8 cellular contexts compared by ENCODE assay signal in the genomic region with DNA sequence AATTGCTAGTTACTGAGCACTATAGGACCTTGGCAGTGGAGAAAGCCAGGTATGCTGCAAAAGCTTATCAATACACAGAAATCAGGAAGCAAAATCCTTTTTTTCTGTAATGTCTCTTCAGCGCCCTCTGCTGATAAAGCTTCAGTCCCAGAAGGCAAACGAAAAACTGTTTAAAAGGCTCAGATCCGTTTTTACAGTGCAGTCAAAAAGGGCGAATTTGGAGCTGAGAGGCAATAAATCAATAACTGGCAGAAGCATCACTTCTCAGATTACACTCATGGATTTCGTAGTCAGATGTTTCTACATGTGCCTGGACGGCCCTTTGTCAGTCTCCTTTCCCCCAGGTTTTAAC. TPM values are rescaled to one million over a fixed set of nuclear protein-coding genes. Genes with fewer than 3 reads are reported as not detected.
A peak's percentile ranks its signal among the peaks of the same experiment; 100 is the strongest.
DNase-seq lines count a peak whose midpoint lies in the region; ATAC-seq and TF ChIP-seq lines count a peak whose summit lies in the region.

No MANE protein-coding gene starts in this region.

- peaks cover 30% of the 10 kb centered on the region for H3K4me1 Mint-ChIP-seq in central memory CD8-positive, alpha-beta T cell
- peaks cover 29% of the 10 kb centered on the region for H3K4me1 Mint-ChIP-seq in type B pancreatic cell (ENCODE audit: unreplicated experiment)

- H4K8ac ChIP-seq in mesenchymal stem cell (ENCODE audit: low read length) = peak overlapping the region; percentile 89

- H4K91ac ChIP-seq in mesenchymal stem cell (ENCODE audit: low read length) = no peak overlapping the region

- peak overlapping the region; percentile 94 for H3K4me3 ChIP-seq in OCI-LY7 (ENCODE audit: low read depth, low read length, poor library complexity, severe bottlenecking)
- H3K4me3 ChIP-seq in mesenchymal stem cell (ENCODE audit: insufficient read depth in 1 of 2, low read depth in 1 of 2, low read length in 2 of 2) = peak overlapping the region; percentile 55 to 92

- peak overlapping the region; percentile 88 for H3K27ac Mint-ChIP-seq in central memory CD8-positive, alpha-beta T cell (ENCODE audit: low read depth)
- H3K27ac Mint-ChIP-seq in type B pancreatic cell = peak overlapping the region; percentile 100

- H3K79me1 ChIP-seq in mesenchymal stem cell (replicated peaks; ENCODE audit: low read length, poor library complexity, severe bottlenecking) = no peaks in the 10 kb centered on the region

- peak; percentile 69 for DNase-seq in ELR (ENCODE audit: low read depth)
- DNase-seq in OCI-LY7 (ENCODE audit: low spot score) = peak; percentile 75
- no peak for DNase-seq in central memory CD8-positive, alpha-beta T cell (ENCODE audit: low spot score in 2 of 2)
- DNase-seq in mesenchymal stem cell = no peak
- no peak for DNase-seq in type B pancreatic cell (ENCODE audit: extremely low spot score, unreplicated experiment)
- no peak for DNase-seq in activated CD8-positive, alpha-beta memory T cell treated with anti-CD3 and anti-CD28 coated beads, Interleukin-2, amount 50 U/mL, for 4 hours

- H3K4me2 ChIP-seq in OCI-LY7 (ENCODE audit: low read length) = peak overlapping the region; percentile 68
- H3K4me2 ChIP-seq in mesenchymal stem cell (ENCODE audit: low read length, poor library complexity, severe bottlenecking) = peak overlapping the region; percentile 76

- CTCF ChIA-PET in OCI-LY7 (lab: Charles Lee; ENCODE audit: unreplicated experiment) = no interaction called here

- TSS peak; percentile 93 for BruUV-seq in OCI-LY7 (replicated peaks; lab: Mats Ljungman, UMichigan)

- WGBS in mesenchymal stem cell = 18% methylated on average over 6 of the region's 6 CpGs

- peaks cover 14% of the 10 kb centered on the region for H4K20me1 ChIP-seq in OCI-LY7 (ENCODE audit: insufficient read depth, low read length)

- no peak overlapping the region for H3K23ac ChIP-seq in mesenchymal stem cell (ENCODE audit: low read length in 2 of 2)

- H3K9me2 ChIP-seq in OCI-LY7 (ENCODE audit: insufficient read depth, low read length) = no peaks in the 10 kb centered on the region

- H3K14ac ChIP-seq in mesenchymal stem cell (ENCODE audit: low read length in 2 of 2) = no peak overlapping the region

- no peak overlapping the region for H2BK120ac ChIP-seq in mesenchymal stem cell (ENCODE audit: low read depth, low read length)

- POLR2A ChIA-PET in OCI-LY7 (lab: Charles Lee) = interaction anchor here (0.7 to 2.3 kb wide), 8 partner anchors 10 to 1047 kb away, joined by 3 to 6 read pairs (median 4); a partner anchor contains a TSS

- H3K4ac ChIP-seq in mesenchymal stem cell (ENCODE audit: low read depth in 1 of 2, low read length in 2 of 2) = peak overlapping the region; percentile 77 to 94

- peak overlapping the region in 1 of 2 experiments; percentile 87 for H2BK12ac ChIP-seq in mesenchymal stem cell (ENCODE audit: low read length in 2 of 2)

- intact Hi-C loops in OCI-LY7 (cut with micrococcal nuclease; ENCODE audit: unreplicated experiment) = loop anchor here (2.0 to 5.0 kb wide), 4 partner anchors 232 to 1046 kb away; a partner anchor contains a TSS

- peaks cover 17% of the 10 kb centered on the region for H3K36me3 Mint-ChIP-seq in central memory CD8-positive, alpha-beta T cell (ENCODE audit: insufficient read depth)
- H3K36me3 Mint-ChIP-seq in type B pancreatic cell = peaks cover 4% of the 10 kb centered on the region

- ATAC-seq in HG03139 (IDR thresholded peaks at IDR 0.05; ENCODE audit: unreplicated experiment) = peak; percentile 0
- ATAC-seq in central memory CD8-positive, alpha-beta T cell (replicated peaks; ENCODE audit: extremely low read depth, poor library complexity, severe bottlenecking) = no peak
- ATAC-seq in GM19328 (IDR thresholded peaks at IDR 0.05; ENCODE audit: unreplicated experiment) = no peak

- no peak overlapping the region for H2AK5ac ChIP-seq in mesenchymal stem cell (ENCODE audit: low read length, severe bottlenecking)

- H3K36me3 ChIP-seq in OCI-LY7 (ENCODE audit: insufficient read depth, low read length) (no peaks in the 10 kb centered on the region), mesenchymal stem cell (ENCODE audit: control insufficient read depth in 1 of 2, insufficient read depth in 2 of 2, low read depth in 1 of 2, low read length in 2 of 2) (no peaks in the 10 kb centered on the region)

- H3K79me2 ChIP-seq in OCI-LY7 (ENCODE audit: insufficient read depth, low read depth, low read length) = peaks cover 21% of the 10 kb centered on the region; the same call in 1 of the 2 replicates

- H3K18ac ChIP-seq in mesenchymal stem cell (ENCODE audit: low read depth in 1 of 2, low read length in 2 of 2) = peak overlapping the region; percentile 92 to 98

- no peaks in the 10 kb centered on the region for H3K9me3 Mint-ChIP-seq in central memory CD8-positive, alpha-beta T cell
- peaks cover 9% of the 10 kb centered on the region for H3K9me3 Mint-ChIP-seq in type B pancreatic cell

- peak overlapping the region; percentile 88 for H3K4me3 Mint-ChIP-seq in central memory CD8-positive, alpha-beta T cell
- peak overlapping the region; percentile 95 for H3K4me3 Mint-ChIP-seq in type B pancreatic cell

- H3K9me3 ChIP-seq in OCI-LY7 (ENCODE audit: low read length) = peaks cover 13% of the 10 kb centered on the region; the same call in 1 of the 2 replicates
- peaks cover 6% of the 10 kb centered on the region for H3K9me3 ChIP-seq in mesenchymal stem cell (ENCODE audit: control insufficient read depth, low read length)

- H3K4me1 ChIP-seq in OCI-LY7 (ENCODE audit: insufficient read depth, low read length, poor library complexity, severe bottlenecking) = peaks cover 22% of the 10 kb centered on the region
- H3K4me1 ChIP-seq in mesenchymal stem cell (ENCODE audit: control insufficient read depth, insufficient read depth, low read depth, low read length) = peaks cover 9% of the 10 kb centered on the region

- H3K27me3 Mint-ChIP-seq in central memory CD8-positive, alpha-beta T cell = no peaks in the 10 kb centered on the region
- H3K27me3 Mint-ChIP-seq in type B pancreatic cell = no peaks in the 10 kb centered on the region

- TF ChIP-seq CTCF in OCI-LY7 (conservative IDR thresholded peaks at IDR 0.05; ENCODE audit: low read length) (peak; percentile 92), type B pancreatic cell (conservative IDR thresholded peaks at IDR 0.05) (peak; percentile 76)

- H2AFZ ChIP-seq in OCI-LY7 (ENCODE audit: low read length) (peak overlapping the region; percentile 98), mesenchymal stem cell (ENCODE audit: low read depth, low read length) (peak overlapping the region; percentile 98)

- H3K9ac ChIP-seq in mesenchymal stem cell (ENCODE audit: low read length) = peak overlapping the region; percentile 88

- no peaks in the 10 kb centered on the region for H3K27me3 ChIP-seq in mesenchymal stem cell (ENCODE audit: control insufficient read depth in 1 of 2, insufficient read depth in 1 of 2, low read length in 2 of 2)

- H3K27ac ChIP-seq in OCI-LY7 (ENCODE audit: low read depth, low read length, poor library complexity, severe bottlenecking) (peak overlapping the region; percentile 85), mesenchymal stem cell (ENCODE audit: low read length, poor library complexity, severe bottlenecking) (peak overlapping the region; percentile 95)

- H2BK15ac ChIP-seq in mesenchymal stem cell (ENCODE audit: low read depth, poor library complexity, severe bottlenecking) = peak overlapping the region; percentile 60

- H2BK5ac ChIP-seq in mesenchymal stem cell (ENCODE audit: low read depth, low read length, poor library complexity, severe bottlenecking) = peak overlapping the region; percentile 80

RNA-seq across cellular contexts. Expression of a gene that starts 1.1 kb away (rescaled TPM):
- total RNA-seq in OCI-LY7 (2014; rRNA removed; shearing (Covaris generic)) = 23.0 and 32.9 TPM in 2 replicates
- 28.7 and 32.7 TPM in 2 replicates for total RNA-seq in OCI-LY7 (2022)
- polyA plus RNA-seq in mesenchymal stem cell (2013, experiment 1 of 2) = 77.9 TPM
- polyA plus RNA-seq in mesenchymal stem cell (2013, experiment 2 of 2) = 78.7 TPM
- 47.9 and 62.8 TPM in 2 replicates for total RNA-seq in type B pancreatic cell (ENCODE audit: low replicate concordance)

Comparison
In these comparisons a context has a peak if more than half of its experiments do, and no peak if none do; other contexts are left out.
1. DNase-seq: peak in ELR (single experiment) and OCI-LY7 (single experiment); none in central memory CD8-positive, alpha-beta T cell (0 of 2), mesenchymal stem cell (single experiment), type B pancreatic cell (single experiment) and activated CD8-positive, alpha-beta memory T cell treated with anti-CD3 and anti-CD28 coated beads, Interleukin-2, amount 50 U/mL, for 4 hours (single experiment).